ENCODE assay signal across 12 cellular contexts in genomic region chrX:47189906-47190305, GRCh38.
"Had no signal": no experiment of that assay in that cellular context is flagged by ENCODE, and none has a peak within 500 bp of the region (broad histone marks: within the 10 kb centered on the region; RNA-seq: fewer than 3 reads in every experiment).

No MANE protein-coding gene starts in this region.

- H3K9me3 ChIP-seq: gastrocnemius medialis, lower lobe of right lung, neutrophil, right atrium auricular region had no signal

- H3K9me3 Mint-ChIP-seq: activated B cell treated with CpG ODN at 0.5 μM for 24 hours; activated CD4-positive, alpha-beta T cell treated with anti-CD3 and anti-CD28 coated beads, Interleukin-2, amount 10 ng/mL, durations not matched to agents 24 days and 14 days; activated naive CD4-positive, alpha-beta T cell treated with anti-CD3 and anti-CD28 coated beads for 36 hours; mesothelial cell of epicardium; stimulated activated naive B cell treated with anti-CD40 and anti-IgM and Interleukin-4, amounts not matched to agents 10 μg/mL and 1 μg/mL and 100 μg/mL, for 72 hours; type B pancreatic cell had no signal

- DNase-seq: cortex of kidney had no signal

- H3K27ac ChIP-seq: neutrophil had no signal

- H3K27me3 ChIP-seq: gastrocnemius medialis, neutrophil, right atrium auricular region had no signal

- H3K27me3 Mint-ChIP-seq: activated B cell treated with CpG ODN at 0.5 μM for 24 hours; activated CD4-positive, alpha-beta T cell treated with anti-CD3 and anti-CD28 coated beads, Interleukin-2, amount 10 ng/mL, durations not matched to agents 24 days and 14 days; T-helper 17 cell; type B pancreatic cell had no signal
